Comparison of ENCODE assay signal across 8 cellular contexts in genomic region chr22:42615860-42616175, GRCh38. TPM values are rescaled to one million over a fixed set of nuclear protein-coding genes. Genes with fewer than 3 reads are reported as not detected.
DNase-seq lines count a peak whose midpoint lies in the region; ATAC-seq, FAIRE-seq and TF ChIP-seq lines count a peak whose summit lies in the region.
"Not testable (repeated sequence)": the region's sequence is repeated elsewhere in the genome, so short reads cannot be mapped to it uniquely, and the experiment has no call there.

No MANE protein-coding gene starts in this region.

- not testable (repeated sequence) for H3K9me3 ChIP-seq in CD4-positive, CD25-positive, alpha-beta regulatory T cell (ENCODE audit: control insufficient read depth in 2 of 2, low read length in 2 of 2); astrocyte (ENCODE audit: insufficient read depth, low read depth, low read length); right lobe of liver; ovary; thoracic aorta

- FAIRE-seq in astrocyte (lab: Jason Lieb, UNC) = not testable (repeated sequence)

- peaks cover 7 to 50% (median 32%) of the 10 kb centered on the region in 4 donors for H3K4me1 Mint-ChIP-seq in CD4-positive, CD25-positive, alpha-beta regulatory T cell
- peaks cover 22% of the 10 kb centered on the region for H3K4me1 Mint-ChIP-seq in astrocyte (ENCODE audit: low read depth, unreplicated experiment)

- ATAC-seq in CD4-positive, CD25-positive, alpha-beta regulatory T cell (ENCODE audit: low read depth in 2 of 2); thoracic aorta (ENCODE audit: insufficient number of reproducible peaks, low FRiP score, low read depth): not testable (repeated sequence)
- ATAC-seq in esophagus mucosa (peak; percentile 0), right lobe of liver (peak; percentile 4 to 40 (median 19))

- not testable (repeated sequence) for H3K36me3 Mint-ChIP-seq in CD4-positive, CD25-positive, alpha-beta regulatory T cell; astrocyte (ENCODE audit: low read depth, unreplicated experiment)

- intact Hi-C loops in right lobe of liver (cut with DNase I) = not testable (repeated sequence)
- intact Hi-C loops in ovary (cut with DNase I) = loop anchor here in 2 of 4 donors (10.0 kb wide), 2 partner anchors 81 to 101 kb away; partner anchors contain the start of gene RRP7A (in 1 of the 2)

- H3K4me3 ChIP-seq in CD4-positive, CD25-positive, alpha-beta regulatory T cell (ENCODE audit: low read depth, low read length) = peak overlapping the region; percentile 87
- not testable (repeated sequence) for H3K4me3 ChIP-seq in KMS-11 (IDR thresholded peaks at IDR 0.05; ENCODE audit: insufficient read depth, low read depth, low read length); astrocyte (ENCODE audit: insufficient read depth, low read depth, low read length); ovary
- H3K4me3 ChIP-seq in right lobe of liver (peak overlapping the region in 2 of 3 donors; percentile 1 to 88), thoracic aorta (peak overlapping the region; percentile 93)

- not testable (repeated sequence) for H3K27me3 ChIP-seq in CD4-positive, CD25-positive, alpha-beta regulatory T cell (ENCODE audit: control insufficient read depth, insufficient read depth, low read length); KMS-11 (ENCODE audit: insufficient read depth, low read depth); astrocyte (ENCODE audit: insufficient read depth, low read length); right lobe of liver; ovary; thoracic aorta (replicated peaks; ENCODE audit: insufficient read depth)

- DNase-seq in CD4-positive, CD25-positive, alpha-beta regulatory T cell; astrocyte (ENCODE audit: low read depth); thoracic aorta (ENCODE audit: low spot score): not testable (repeated sequence)
- DNase-seq in T1000 (lab: John Stamatoyannopoulos, UW) (peak; percentile 88), right lobe of liver (peak; percentile 39 to 73 (median 70)), ovary (peak in 1 of 5 donors; percentile 60)

- peak overlapping the region; percentile 98 for H3K27ac ChIP-seq in CD4-positive, CD25-positive, alpha-beta regulatory T cell (ENCODE audit: insufficient read depth, low read length, poor library complexity, severe bottlenecking)
- H3K27ac ChIP-seq in KMS-11 = peak overlapping the region; percentile 95
- peak overlapping the region; percentile 99 for H3K27ac ChIP-seq in astrocyte (ENCODE audit: low read depth, low read length)
- peak overlapping the region; percentile 92 to 96 (median 94) for H3K27ac ChIP-seq in right lobe of liver
- peak overlapping the region; percentile 91 to 92 for H3K27ac ChIP-seq in ovary
- H3K27ac ChIP-seq in thoracic aorta = peak overlapping the region; percentile 88 to 91

- TF ChIP-seq EP300 in ovary (IDR thresholded peaks at IDR 0.05) = not testable (repeated sequence)

- peak overlapping the region; percentile 87 to 98 (median 96) for H3K4me3 Mint-ChIP-seq in CD4-positive, CD25-positive, alpha-beta regulatory T cell
- H3K4me3 Mint-ChIP-seq in astrocyte (ENCODE audit: unreplicated experiment) = peak overlapping the region; percentile 90

- H3K27me3 Mint-ChIP-seq in CD4-positive, CD25-positive, alpha-beta regulatory T cell; astrocyte (ENCODE audit: low read depth, unreplicated experiment): not testable (repeated sequence)

- H4K20me1 ChIP-seq in KMS-11 (ENCODE audit: insufficient read depth) = not testable (repeated sequence)
- H4K20me1 ChIP-seq in astrocyte (ENCODE audit: insufficient read depth, low read length) = peaks cover 42% of the 10 kb centered on the region

- not testable (repeated sequence) for TF ChIP-seq POLR2A in right lobe of liver (IDR thresholded peaks at IDR 0.05); ovary (IDR thresholded peaks at IDR 0.05)

- H3K36me3 ChIP-seq in CD4-positive, CD25-positive, alpha-beta regulatory T cell (ENCODE audit: control insufficient read depth, insufficient read depth, low read length) = peaks cover 17% of the 10 kb centered on the region
- H3K36me3 ChIP-seq in KMS-11 (ENCODE audit: insufficient read depth); astrocyte (ENCODE audit: insufficient read depth, low read length); ovary: not testable (repeated sequence)
- peaks cover 0 to 11% (median 0%) of the 10 kb centered on the region in 4 donors for H3K36me3 ChIP-seq in right lobe of liver
- peaks cover 16% of the 10 kb centered on the region for H3K36me3 ChIP-seq in thoracic aorta

- H2AFZ ChIP-seq in KMS-11 (ENCODE audit: low read depth) = peak overlapping the region; percentile 24; the same call in 1 of the 2 replicates
- not testable (repeated sequence) for H2AFZ ChIP-seq in astrocyte (ENCODE audit: low read depth, low read length)

- H3K79me2 ChIP-seq in KMS-11 (ENCODE audit: insufficient read depth, low read depth) = peaks cover 37% of the 10 kb centered on the region
- H3K79me2 ChIP-seq in astrocyte (ENCODE audit: insufficient read depth, low read length) = peaks cover 34% of the 10 kb centered on the region

- H3K9ac ChIP-seq in KMS-11 (peak overlapping the region; percentile 90), astrocyte (ENCODE audit: low read length) (peak overlapping the region; percentile 4)

- not testable (repeated sequence) for TF ChIP-seq CTCF in KMS-11 (conservative IDR thresholded peaks at IDR 0.05; ENCODE audit: low read depth, low read length); astrocyte (IDR thresholded peaks at IDR 0.05; ENCODE audit: insufficient read depth, low read depth, low read length); right lobe of liver (IDR thresholded peaks at IDR 0.05); ovary (IDR thresholded peaks at IDR 0.05); thoracic aorta (IDR thresholded peaks at IDR 0.05)

- WGBS in right lobe of liver (ENCODE audit: insufficient coverage, low coverage, low lambda C conversion rate, missing lambda C conversion rate) = 4% methylated on average over 13 of the region's 13 CpGs
- 9 to 25% (median 15%) methylated on average over 13 of the region's 13 CpGs for whole genome bisulfite sequencing in ovary, 3 donors

- peaks cover 43% of the 10 kb centered on the region for H3K4me1 ChIP-seq in CD4-positive, CD25-positive, alpha-beta regulatory T cell (ENCODE audit: control insufficient read depth, insufficient read depth, low read length, poor library complexity, severe bottlenecking)
- H3K4me1 ChIP-seq in KMS-11 (ENCODE audit: low read depth, poor library complexity, severe bottlenecking) (peaks cover 32% of the 10 kb centered on the region), astrocyte (ENCODE audit: insufficient read depth, low read length) (peaks cover 31% of the 10 kb centered on the region), right lobe of liver (peaks cover 0 to 32% (median 17%) of the 10 kb centered on the region in 4 donors), ovary (ENCODE audit: insufficient read depth) (peaks cover 10% of the 10 kb centered on the region), thoracic aorta (ENCODE audit: control insufficient read depth in 1 of 2, low read depth in 2 of 2) (peaks cover 37 to 58% of the 10 kb centered on the region in 2 donors)

- H3K27ac Mint-ChIP-seq in CD4-positive, CD25-positive, alpha-beta regulatory T cell = peak overlapping the region; percentile 99 to 100 (median 100)
- H3K27ac Mint-ChIP-seq in astrocyte (ENCODE audit: unreplicated experiment) = peak overlapping the region; percentile 99

- peak overlapping the region; percentile 91 for H3K4me2 ChIP-seq in KMS-11
- peak overlapping the region; percentile 54 for H3K4me2 ChIP-seq in astrocyte (ENCODE audit: low read length)

- not testable (repeated sequence) for H3K9me3 Mint-ChIP-seq in CD4-positive, CD25-positive, alpha-beta regulatory T cell; astrocyte (ENCODE audit: unreplicated experiment)

RNA-seq across cellular contexts. Expression of gene POLDIP3, which starts 1.1 kb away (rescaled TPM):
- 81.0 TPM for total RNA-seq in CD4-positive, CD25-positive, alpha-beta regulatory T cell
- polyA plus RNA-seq in CD4-positive, CD25-positive, alpha-beta regulatory T cell = 10 to 100 TPM; 63.7 to 79.7 (median 70.7) TPM
- total RNA-seq in astrocyte (57.1 and 60.3 TPM in 2 replicates), esophagus mucosa (43.9 TPM), right lobe of liver (10 to 100 TPM; 17.1 to 22.6 (median 21.1) TPM), ovary (100 to 1,000 TPM in 5 of 7 donors, 10 to 100 TPM in 2; 44.0 to 133 (median 103) TPM), thoracic aorta (10 to 100 TPM; 38.2 to 38.7 TPM)
- polyA plus RNA-seq in ovary = 100 to 1,000 TPM in 1 of 2 donors, 10 to 100 TPM in 1; 69.1 to 125 TPM

RNA-seq across cellular contexts. Expression of gene ATP5MGL, which starts 24.6 kb away (rescaled TPM):
- 4.6 TPM for total RNA-seq in CD4-positive, CD25-positive, alpha-beta regulatory T cell
- polyA plus RNA-seq in CD4-positive, CD25-positive, alpha-beta regulatory T cell = 1 to 10 TPM in 1 of 4 donors, under 1 TPM in 3; 0.67 to 1.3 (median 0.97) TPM
- 0.48 and 0.50 TPM in 2 replicates for total RNA-seq in astrocyte
- 0.68 TPM for total RNA-seq in esophagus mucosa
- under 1 TPM in 3 of 6 experiments, not detected in 3; 0.37 to 0.78 (median 0.68) TPM for total RNA-seq in right lobe of liver
- under 1 TPM in 5 of 7 donors, not detected in 2; 0.30 to 0.91 (median 0.54) TPM for total RNA-seq in ovary
- not detected for polyA plus RNA-seq in ovary
- not detected for total RNA-seq in thoracic aorta

RNA-seq across cellular contexts. Expression of gene CYB5R3, which starts 33.4 kb away (rescaled TPM):
- 56.3 TPM for total RNA-seq in CD4-positive, CD25-positive, alpha-beta regulatory T cell
- polyA plus RNA-seq in CD4-positive, CD25-positive, alpha-beta regulatory T cell = 10 to 100 TPM; 46.6 to 56.3 (median 54.4) TPM
- total RNA-seq in astrocyte = 181 and 198 TPM in 2 replicates
- 101 TPM for total RNA-seq in esophagus mucosa
- 100 to 1,000 TPM; 146 to 211 (median 170) TPM for total RNA-seq in right lobe of liver
- total RNA-seq in ovary = 100 to 1,000 TPM in 5 of 7 donors, 10 to 100 TPM in 2; 56.9 to 279 (median 228) TPM
- 100 to 1,000 TPM; 224 to 231 TPM for polyA plus RNA-seq in ovary
- total RNA-seq in thoracic aorta = 100 to 1,000 TPM; 209 to 606 TPM
